29 cellular contexts compared by ENCODE assay signal in genomic region chr7:157780312-157780711, GRCh38.
"Had no signal": no experiment of that assay in that cellular context is flagged by ENCODE, and none has a peak within 500 bp of the region (broad histone marks: within the 10 kb centered on the region; RNA-seq: fewer than 3 reads in every experiment).

No MANE protein-coding gene starts in this region.

- FAIRE-seq: colon had no signal

- DNase-seq: activated CD4-positive, alpha-beta memory T cell treated with anti-CD3 and anti-CD28 coated beads for 36 hours; activated CD4-positive, alpha-beta T cell treated with anti-CD3 and anti-CD28 coated beads for 36 hours; activated CD4-positive, alpha-beta T cell treated with anti-CD3 and anti-CD28 coated beads, Interleukin-2, amount 10 ng/mL, durations not matched to agents 24 days and 14 days; activated CD4-positive, CD25-positive, alpha-beta regulatory T cell; activated CD4-positive, CD25-positive, alpha-beta regulatory T cell treated with anti-CD3 and anti-CD28 coated beads, Interleukin-2, amount 50 U/mL, for 72 hours; activated CD8-positive, alpha-beta memory T cell treated with anti-CD3 and anti-CD28 coated beads, Interleukin-2, amount 10 ng/mL, durations not matched to agents 7 days and 5 days; activated CD8-positive, alpha-beta memory T cell treated with anti-CD3 and anti-CD28 coated beads, Interleukin-2, amount 50 U/mL, for 4 hours; activated CD8-positive, alpha-beta T cell treated with anti-CD3 and anti-CD28 coated beads, Interleukin-2, amount 10 ng/mL, durations not matched to agents 7 days and 5 days; activated gamma-delta T cell; activated naive CD4-positive, alpha-beta T cell; activated naive CD4-positive, alpha-beta T cell treated with anti-CD3 and anti-CD28 coated beads, Interleukin-2, amount 10 ng/mL, durations not matched to agents 7 days and 5 days; activated naive CD8-positive, alpha-beta T cell treated with anti-CD3 and anti-CD28 coated beads, Interleukin-2, amount 10 ng/mL, durations not matched to agents 7 days and 5 days; activated T-cell treated with anti-CD3 and anti-CD28 coated beads, Interleukin-2, amount 50 U/mL, for 1 hour; activated T-cell treated with anti-CD3 and anti-CD28 coated beads, Interleukin-2, amount 50 U/mL, for 48 hours; caudate nucleus; cortex of kidney; dermis blood vessel endothelial cell; effector CD4-positive, alpha-beta T cell; effector memory CD8-positive, alpha-beta T cell; esophagus squamous epithelium; foreskin melanocyte; T-helper 2 cell had no signal

- H3K36me3 ChIP-seq: ascending aorta, breast epithelium, esophagus squamous epithelium, gastroesophageal sphincter had no signal

- H3K27ac ChIP-seq: ascending aorta, breast epithelium, epithelial cell of prostate, esophagus squamous epithelium, gastroesophageal sphincter had no signal

- H3K9me3 ChIP-seq: ascending aorta, esophagus squamous epithelium had no signal

- H3K4me3 ChIP-seq: ascending aorta, breast epithelium, esophagus squamous epithelium, gastroesophageal sphincter had no signal

- H3K27ac Mint-ChIP-seq: activated CD4-positive, alpha-beta memory T cell treated with anti-CD3 and anti-CD28 coated beads for 36 hours; activated CD4-positive, alpha-beta T cell treated with anti-CD3 and anti-CD28 coated beads for 36 hours; activated CD4-positive, alpha-beta T cell treated with anti-CD3 and anti-CD28 coated beads, Interleukin-2, amount 10 ng/mL, durations not matched to agents 24 days and 14 days; activated CD8-positive, alpha-beta memory T cell treated with anti-CD3 and anti-CD28 coated beads, Interleukin-2, amount 10 ng/mL, durations not matched to agents 7 days and 5 days; activated CD8-positive, alpha-beta T cell treated with anti-CD3 and anti-CD28 coated beads, Interleukin-2, amount 10 ng/mL, durations not matched to agents 7 days and 5 days; activated naive CD4-positive, alpha-beta T cell treated with anti-CD3 and anti-CD28 coated beads, Interleukin-2, amount 10 ng/mL, durations not matched to agents 7 days and 5 days; activated naive CD8-positive, alpha-beta T cell treated with anti-CD3 and anti-CD28 coated beads, Interleukin-2, amount 10 ng/mL, durations not matched to agents 7 days and 5 days; effector memory CD8-positive, alpha-beta T cell had no signal

- H3K27me3 ChIP-seq: ascending aorta had no signal

- ATAC-seq: activated CD4-positive, alpha-beta T cell treated with anti-CD3 and anti-CD28 coated beads for 36 hours; activated CD8-positive, alpha-beta memory T cell treated with anti-CD3 and anti-CD28 coated beads, Interleukin-2, amount 10 ng/mL, durations not matched to agents 7 days and 5 days; activated CD8-positive, alpha-beta T cell treated with anti-CD3 and anti-CD28 coated beads, Interleukin-2, amount 10 ng/mL, durations not matched to agents 7 days and 5 days; activated naive CD4-positive, alpha-beta T cell treated with anti-CD3 and anti-CD28 coated beads, Interleukin-2, amount 50 U/mL, for 72 hours; effector memory CD8-positive, alpha-beta T cell; gastroesophageal sphincter had no signal

- H3K4me3 Mint-ChIP-seq: activated CD4-positive, alpha-beta memory T cell treated with anti-CD3 and anti-CD28 coated beads for 36 hours; activated CD4-positive, alpha-beta T cell treated with anti-CD3 and anti-CD28 coated beads for 36 hours; activated CD4-positive, alpha-beta T cell treated with anti-CD3 and anti-CD28 coated beads, Interleukin-2, amount 10 ng/mL, durations not matched to agents 24 days and 14 days; activated CD8-positive, alpha-beta memory T cell treated with anti-CD3 and anti-CD28 coated beads, Interleukin-2, amount 10 ng/mL, durations not matched to agents 7 days and 5 days; activated CD8-positive, alpha-beta T cell treated with anti-CD3 and anti-CD28 coated beads, Interleukin-2, amount 10 ng/mL, durations not matched to agents 7 days and 5 days; activated naive CD4-positive, alpha-beta T cell treated with anti-CD3 and anti-CD28 coated beads, Interleukin-2, amount 10 ng/mL, durations not matched to agents 7 days and 5 days; activated naive CD8-positive, alpha-beta T cell treated with anti-CD3 and anti-CD28 coated beads, Interleukin-2, amount 10 ng/mL, durations not matched to agents 7 days and 5 days; brain; effector memory CD8-positive, alpha-beta T cell had no signal

- H3K4me1 ChIP-seq: ascending aorta, breast epithelium, esophagus squamous epithelium, gastroesophageal sphincter had no signal

- H3K36me3 Mint-ChIP-seq: activated CD4-positive, alpha-beta memory T cell treated with anti-CD3 and anti-CD28 coated beads for 36 hours; activated CD8-positive, alpha-beta memory T cell treated with anti-CD3 and anti-CD28 coated beads, Interleukin-2, amount 10 ng/mL, durations not matched to agents 7 days and 5 days; activated naive CD4-positive, alpha-beta T cell treated with anti-CD3 and anti-CD28 coated beads, Interleukin-2, amount 10 ng/mL, durations not matched to agents 7 days and 5 days; activated naive CD4-positive, alpha-beta T cell treated with anti-CD3 and anti-CD28 coated beads, Interleukin-2, amount 50 U/mL, for 72 hours; activated naive CD8-positive, alpha-beta T cell treated with anti-CD3 and anti-CD28 coated beads, Interleukin-2, amount 10 ng/mL, durations not matched to agents 7 days and 5 days had no signal

- H3K4me1 Mint-ChIP-seq: activated CD4-positive, alpha-beta T cell treated with anti-CD3 and anti-CD28 coated beads for 36 hours; activated CD4-positive, alpha-beta T cell treated with anti-CD3 and anti-CD28 coated beads, Interleukin-2, amount 10 ng/mL, durations not matched to agents 24 days and 14 days; activated CD8-positive, alpha-beta memory T cell treated with anti-CD3 and anti-CD28 coated beads, Interleukin-2, amount 10 ng/mL, durations not matched to agents 7 days and 5 days; activated naive CD4-positive, alpha-beta T cell treated with anti-CD3 and anti-CD28 coated beads, Interleukin-2, amount 10 ng/mL, durations not matched to agents 7 days and 5 days; activated naive CD8-positive, alpha-beta T cell treated with anti-CD3 and anti-CD28 coated beads, Interleukin-2, amount 10 ng/mL, durations not matched to agents 7 days and 5 days had no signal

- H3K9me3 Mint-ChIP-seq: activated CD4-positive, alpha-beta memory T cell treated with anti-CD3 and anti-CD28 coated beads for 36 hours; activated CD4-positive, alpha-beta T cell treated with anti-CD3 and anti-CD28 coated beads, Interleukin-2, amount 10 ng/mL, durations not matched to agents 24 days and 14 days; activated naive CD4-positive, alpha-beta T cell treated with anti-CD3 and anti-CD28 coated beads, Interleukin-2, amount 10 ng/mL, durations not matched to agents 7 days and 5 days; activated naive CD4-positive, alpha-beta T cell treated with anti-CD3 and anti-CD28 coated beads, Interleukin-2, amount 50 U/mL, for 72 hours; activated naive CD8-positive, alpha-beta T cell treated with anti-CD3 and anti-CD28 coated beads, Interleukin-2, amount 10 ng/mL, durations not matched to agents 7 days and 5 days; effector memory CD8-positive, alpha-beta T cell had no signal
